Comparison of ENCODE assay signal across 12 cellular contexts in genomic region chr13:95553271-95553588, GRCh38. TPM values are rescaled to one million over a fixed set of nuclear protein-coding genes. Genes with fewer than 3 reads are reported as not detected.
DNase-seq lines count a peak whose midpoint lies in the region; ATAC-seq and TF ChIP-seq lines count a peak whose summit lies in the region.
"Had no signal": no experiment of that assay in that cellular context is flagged by ENCODE, and none has a peak within 500 bp of the region (broad histone marks: within the 10 kb centered on the region; RNA-seq: fewer than 3 reads in every experiment).

No MANE protein-coding gene starts in this region.

- 5% methylated on average over 8 of the region's 8 CpGs for WGBS in right cardiac atrium

- in situ Hi-C loops in G401 (cut with HindIII; ENCODE audit: low sequenced_read_pairs) = no loop called here

- DNase-seq in right cardiac atrium (no peak), Right ventricle myocardium superior (no peak), coronary artery (ENCODE audit: low spot score) (no peak), mesothelial cell of epicardium (ENCODE audit: low spot score in 2 of 2, unreplicated experiment in 2 of 2) (no peak), upper lobe of right lung (no peak), NCI-H2029 (lab: John Stamatoyannopoulos, UW) (no peak), NCI-H82 treated with DMSO at 0.1 percent for 48 hours (lab: John Stamatoyannopoulos, UW; ENCODE audit: unreplicated experiment) (no peak), G401 (ENCODE audit: low spot score) (no peak)
- DNase-seq: BE2C, ovary, RPMI8226 had no signal

- H3K4me3 ChIP-seq in right cardiac atrium (ENCODE audit: low read length) (peak overlapping the region; percentile 33), coronary artery (peak overlapping the region; percentile 55), upper lobe of right lung (peak overlapping the region; percentile 17)
- H3K4me3 ChIP-seq: ovary had no signal

- no peak overlapping the region for H3K27ac Mint-ChIP-seq in mesothelial cell of epicardium

- H3K9me3 Mint-ChIP-seq in mesothelial cell of epicardium = peaks cover 4% of the 10 kb centered on the region

- H3K36me3 Mint-ChIP-seq in mesothelial cell of epicardium = no peaks in the 10 kb centered on the region

- H3K4me1 Mint-ChIP-seq in mesothelial cell of epicardium = peaks cover 9% of the 10 kb centered on the region

- intact Hi-C loops in right cardiac atrium (cut with DNase I) = no loop called here
- intact Hi-C loops in Right ventricle myocardium superior (cut with DNase I) = no loop called here
- intact Hi-C loops in upper lobe of right lung (cut with DNase I) = no loop called here

- peaks cover 45% of the 10 kb centered on the region for H3K27me3 Mint-ChIP-seq in mesothelial cell of epicardium (ENCODE audit: low read depth)

- H3K4me1 ChIP-seq in right cardiac atrium (ENCODE audit: control insufficient read depth, insufficient read depth, low read length) (no peaks in the 10 kb centered on the region), upper lobe of right lung (peaks cover 5% of the 10 kb centered on the region)
- H3K4me1 ChIP-seq: BE2C had no signal

- H3K9me3 ChIP-seq in right cardiac atrium (ENCODE audit: control insufficient read depth, low read length) (no peaks in the 10 kb centered on the region), upper lobe of right lung (no peaks in the 10 kb centered on the region)
- H3K9me3 ChIP-seq: BE2C, ovary had no signal

- H3K36me3 ChIP-seq in upper lobe of right lung = no peaks in the 10 kb centered on the region
- H3K36me3 ChIP-seq: BE2C, ovary had no signal

- H3K4me3 Mint-ChIP-seq in mesothelial cell of epicardium = peak overlapping the region; percentile 71

- TF ChIP-seq CTCF in coronary artery (IDR thresholded peaks at IDR 0.05) (no peak), mesothelial cell of epicardium (IDR thresholded peaks at IDR 0.05; ENCODE audit: unreplicated experiment) (no peak), upper lobe of right lung (IDR thresholded peaks at IDR 0.05) (no peak)

- H3K27ac ChIP-seq in right cardiac atrium (ENCODE audit: low read length) = no peak overlapping the region
- H3K27ac ChIP-seq in coronary artery = no peak overlapping the region
- H3K27ac ChIP-seq in upper lobe of right lung = no peak overlapping the region
- H3K27ac ChIP-seq: ovary had no signal

- ATAC-seq in right cardiac atrium (no peak), Right ventricle myocardium superior (ENCODE audit: poor library complexity) (no peak), upper lobe of right lung (no peak)

- H3K27me3 ChIP-seq in right cardiac atrium (ENCODE audit: control insufficient read depth, insufficient read depth) (peaks cover under 1% of the 10 kb centered on the region), upper lobe of right lung (peaks cover 51% of the 10 kb centered on the region)
- H3K27me3 ChIP-seq: BE2C, ovary had no signal

RNA-seq across cellular contexts. Expression of gene CLDN10, which starts 0.7 kb away (rescaled TPM):
- total RNA-seq in right cardiac atrium (under 1 TPM in 1 of 4 donors, not detected in 3; 0.82 TPM), Right ventricle myocardium superior (not detected), mesothelial cell of epicardium (1.1 to 2.0 TPM (median 1.5 TPM) in 3 replicates), upper lobe of right lung (2.2 TPM)
- polyA plus RNA-seq in right cardiac atrium = 0.50 TPM
- not detected in 2 replicates for total RNA-seq in G401 (2014; rRNA removed; shearing (Covaris generic))
- total RNA-seq: fibroblast of lung had no signal
- polyA plus RNA-seq: fibroblast of lung had no signal
